In the genomic region with DNA sequence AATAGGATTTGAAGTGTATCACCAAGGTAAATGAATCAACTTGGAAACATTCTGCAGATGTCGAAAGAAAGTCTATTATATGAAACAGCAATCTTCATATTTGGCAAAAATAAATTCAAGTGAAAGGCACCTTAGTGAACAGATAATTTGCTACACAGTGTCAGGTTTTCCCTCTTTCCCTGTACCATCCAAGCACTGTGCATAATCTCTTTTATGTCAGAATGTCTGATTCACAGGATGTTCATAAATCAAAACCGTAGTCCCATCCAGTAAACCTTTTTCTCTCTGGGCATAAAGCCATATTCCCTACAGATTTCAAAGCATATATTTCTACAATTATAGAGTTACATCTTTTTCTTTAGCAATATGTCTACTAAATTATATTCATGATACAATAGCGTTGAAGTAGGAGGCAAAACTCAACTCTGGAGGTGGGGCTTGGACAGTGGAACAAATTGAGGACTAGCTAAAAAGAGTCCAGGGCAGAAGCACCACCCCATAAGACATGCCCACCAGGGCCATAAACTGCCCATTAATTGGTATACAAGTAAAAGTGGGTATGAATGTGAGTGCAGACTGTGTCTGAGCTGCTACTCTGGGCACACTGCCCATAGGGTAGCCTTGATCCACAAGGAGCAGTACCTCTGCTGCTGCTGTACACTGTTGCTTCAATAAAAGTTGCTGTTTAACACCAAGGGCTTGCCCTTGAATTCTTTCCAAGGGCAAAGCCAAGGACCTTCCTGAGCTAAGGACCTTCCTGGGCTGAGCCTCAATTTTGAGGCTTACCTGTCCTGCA, we compare ENCODE assay signal across 30 cellular contexts.
"Had no signal": no experiment of that assay in that cellular context is flagged by ENCODE, and none has a peak within 500 bp of the region (broad histone marks: within the 10 kb centered on the region; RNA-seq: fewer than 3 reads in every experiment).

No MANE protein-coding gene starts in this region.

- H3K4me1 Mint-ChIP-seq: activated CD4-positive, alpha-beta T cell treated with anti-CD3 and anti-CD28 coated beads for 36 hours; activated CD4-positive, alpha-beta T cell treated with anti-CD3 and anti-CD28 coated beads, Interleukin-2, amount 10 ng/mL, durations not matched to agents 24 days and 14 days; activated CD8-positive, alpha-beta memory T cell treated with anti-CD3 and anti-CD28 coated beads, Interleukin-2, amount 10 ng/mL, durations not matched to agents 7 days and 5 days; activated naive CD8-positive, alpha-beta T cell treated with anti-CD3 and anti-CD28 coated beads, Interleukin-2, amount 10 ng/mL, durations not matched to agents 7 days and 5 days had no signal

- H3K9me3 Mint-ChIP-seq: activated CD4-positive, alpha-beta memory T cell treated with anti-CD3 and anti-CD28 coated beads for 36 hours; activated naive CD4-positive, alpha-beta T cell treated with anti-CD3 and anti-CD28 coated beads for 36 hours; activated naive CD4-positive, alpha-beta T cell treated with anti-CD3 and anti-CD28 coated beads, Interleukin-2, amount 50 U/mL, for 24 hours; activated T-helper 1 cell treated with anti-CD3 and anti-CD28 coated beads, Interleukin-12 subunit alpha, Interleukin-12 subunit beta, Interleukin-2, Interleukin-4 antibody, amounts not matched to agents 30 ng/mL and 10 ng/mL and 1 ng/mL, durations not matched to agents 14 hours and 24 hours and 36 hours; activated T-helper 2 cell treated with anti-CD3 and anti-CD28 coated beads, Interferon-gamma antibody, Interleukin-2, Interleukin-4, amounts not matched to agents 10 μg/mL and 5 μg/mL and 100 μg/mL, durations not matched to agents 14 hours and 24 hours and 36 hours; effector memory CD8-positive, alpha-beta T cell had no signal

- DNase-seq: activated CD4-positive, alpha-beta memory T cell treated with anti-CD3 and anti-CD28 coated beads for 36 hours; activated CD4-positive, alpha-beta T cell treated with anti-CD3 and anti-CD28 coated beads for 36 hours; activated CD4-positive, alpha-beta T cell treated with anti-CD3 and anti-CD28 coated beads, Interleukin-2, amount 10 ng/mL, durations not matched to agents 24 days and 14 days; activated CD4-positive, CD25-positive, alpha-beta regulatory T cell; activated CD4-positive, CD25-positive, alpha-beta regulatory T cell treated with anti-CD3 and anti-CD28 coated beads, Interleukin-2, amount 50 U/mL, for 72 hours; activated CD8-positive, alpha-beta memory T cell treated with anti-CD3 and anti-CD28 coated beads, Interleukin-2, amount 10 ng/mL, durations not matched to agents 7 days and 5 days; activated CD8-positive, alpha-beta memory T cell treated with anti-CD3 and anti-CD28 coated beads, Interleukin-2, amount 50 U/mL, for 4 hours; activated CD8-positive, alpha-beta T cell treated with anti-CD3 and anti-CD28 coated beads, Interleukin-2, amount 10 ng/mL, durations not matched to agents 7 days and 5 days; activated effector memory CD4-positive, alpha-beta T cell treated with anti-CD3 and anti-CD28 coated beads, Interleukin-2, amount 50 U/mL, for 16 hours; activated naive CD4-positive, alpha-beta T cell treated with anti-CD3 and anti-CD28 coated beads for 36 hours; activated naive CD8-positive, alpha-beta T cell treated with anti-CD3 and anti-CD28 coated beads, Interleukin-2, amount 10 ng/mL, durations not matched to agents 7 days and 5 days; activated T-cell treated with anti-CD3 and anti-CD28 coated beads, Interleukin-2, amount 50 U/mL, for 1 hour; activated T-cell treated with anti-CD3 and anti-CD28 coated beads, Interleukin-2, amount 50 U/mL, for 48 hours; amygdala; aorta; body of pancreas; caudate nucleus; cortex of kidney; dermis blood vessel endothelial cell; effector CD4-positive, alpha-beta T cell; effector memory CD8-positive, alpha-beta T cell; erythroblast; foreskin keratinocyte; gastrocnemius medialis; heart right ventricle; T-helper 1 cell; T-helper 17 cell had no signal

- H3K4me3 Mint-ChIP-seq: activated CD4-positive, alpha-beta memory T cell treated with anti-CD3 and anti-CD28 coated beads for 36 hours; activated CD4-positive, alpha-beta T cell treated with anti-CD3 and anti-CD28 coated beads for 36 hours; activated CD4-positive, alpha-beta T cell treated with anti-CD3 and anti-CD28 coated beads, Interleukin-2, amount 10 ng/mL, durations not matched to agents 24 days and 14 days; activated CD8-positive, alpha-beta memory T cell treated with anti-CD3 and anti-CD28 coated beads, Interleukin-2, amount 10 ng/mL, durations not matched to agents 7 days and 5 days; activated CD8-positive, alpha-beta T cell treated with anti-CD3 and anti-CD28 coated beads, Interleukin-2, amount 10 ng/mL, durations not matched to agents 7 days and 5 days; activated naive CD4-positive, alpha-beta T cell treated with anti-CD3 and anti-CD28 coated beads for 36 hours; activated naive CD4-positive, alpha-beta T cell treated with anti-CD3 and anti-CD28 coated beads, Interleukin-2, amount 50 U/mL, for 24 hours; activated naive CD8-positive, alpha-beta T cell treated with anti-CD3 and anti-CD28 coated beads, Interleukin-2, amount 10 ng/mL, durations not matched to agents 7 days and 5 days; activated T-helper 1 cell treated with anti-CD3 and anti-CD28 coated beads, Interleukin-12 subunit alpha, Interleukin-12 subunit beta, Interleukin-2, Interleukin-4 antibody, amounts not matched to agents 30 ng/mL and 10 ng/mL and 1 ng/mL, durations not matched to agents 14 hours and 24 hours and 36 hours; effector memory CD8-positive, alpha-beta T cell; T-helper 17 cell had no signal

- H3K36me3 Mint-ChIP-seq: activated CD4-positive, alpha-beta memory T cell treated with anti-CD3 and anti-CD28 coated beads for 36 hours; activated CD8-positive, alpha-beta memory T cell treated with anti-CD3 and anti-CD28 coated beads, Interleukin-2, amount 10 ng/mL, durations not matched to agents 7 days and 5 days; activated naive CD4-positive, alpha-beta T cell treated with anti-CD3 and anti-CD28 coated beads, Interleukin-2, amount 50 U/mL, for 24 hours; activated naive CD8-positive, alpha-beta T cell treated with anti-CD3 and anti-CD28 coated beads, Interleukin-2, amount 10 ng/mL, durations not matched to agents 7 days and 5 days had no signal

- ATAC-seq: activated CD4-positive, alpha-beta T cell treated with anti-CD3 and anti-CD28 coated beads for 36 hours; activated CD8-positive, alpha-beta memory T cell treated with anti-CD3 and anti-CD28 coated beads, Interleukin-2, amount 10 ng/mL, durations not matched to agents 7 days and 5 days; activated CD8-positive, alpha-beta T cell treated with anti-CD3 and anti-CD28 coated beads, Interleukin-2, amount 10 ng/mL, durations not matched to agents 7 days and 5 days; body of pancreas; effector memory CD8-positive, alpha-beta T cell; foreskin keratinocyte; gastrocnemius medialis; heart right ventricle; T-helper 17 cell had no signal

- H3K27ac Mint-ChIP-seq: activated CD4-positive, alpha-beta memory T cell treated with anti-CD3 and anti-CD28 coated beads for 36 hours; activated CD4-positive, alpha-beta T cell treated with anti-CD3 and anti-CD28 coated beads for 36 hours; activated CD4-positive, alpha-beta T cell treated with anti-CD3 and anti-CD28 coated beads, Interleukin-2, amount 10 ng/mL, durations not matched to agents 24 days and 14 days; activated CD8-positive, alpha-beta memory T cell treated with anti-CD3 and anti-CD28 coated beads, Interleukin-2, amount 10 ng/mL, durations not matched to agents 7 days and 5 days; activated CD8-positive, alpha-beta T cell treated with anti-CD3 and anti-CD28 coated beads, Interleukin-2, amount 10 ng/mL, durations not matched to agents 7 days and 5 days; activated naive CD4-positive, alpha-beta T cell treated with anti-CD3 and anti-CD28 coated beads for 36 hours; activated naive CD4-positive, alpha-beta T cell treated with anti-CD3 and anti-CD28 coated beads, Interleukin-2, amount 50 U/mL, for 24 hours; activated naive CD8-positive, alpha-beta T cell treated with anti-CD3 and anti-CD28 coated beads, Interleukin-2, amount 10 ng/mL, durations not matched to agents 7 days and 5 days; activated T-helper 1 cell treated with anti-CD3 and anti-CD28 coated beads, Interleukin-12 subunit alpha, Interleukin-12 subunit beta, Interleukin-2, Interleukin-4 antibody, amounts not matched to agents 30 ng/mL and 10 ng/mL and 1 ng/mL, durations not matched to agents 14 hours and 24 hours and 36 hours; activated T-helper 2 cell treated with anti-CD3 and anti-CD28 coated beads, Interferon-gamma antibody, Interleukin-2, Interleukin-4, amounts not matched to agents 10 μg/mL and 5 μg/mL and 100 μg/mL, durations not matched to agents 14 hours and 24 hours and 36 hours; effector memory CD8-positive, alpha-beta T cell; T-helper 17 cell had no signal

- H3K27me3 Mint-ChIP-seq: activated CD4-positive, alpha-beta T cell treated with anti-CD3 and anti-CD28 coated beads for 36 hours; activated naive CD4-positive, alpha-beta T cell treated with anti-CD3 and anti-CD28 coated beads, Interleukin-2, amount 50 U/mL, for 24 hours had no signal
